ENCODE assay signal across 16 cellular contexts in genomic region chr3:155391104-155391503, GRCh38.
A peak's percentile ranks its signal among the peaks of the same experiment; 100 is the strongest.
DNase-seq lines count a peak whose midpoint lies in the region; ATAC-seq and TF ChIP-seq lines count a peak whose summit lies in the region.
"Had no signal": no experiment of that assay in that cellular context is flagged by ENCODE, and none has a peak within 500 bp of the region (broad histone marks: within the 10 kb centered on the region; RNA-seq: fewer than 3 reads in every experiment).

No MANE protein-coding gene starts in this region.

- in situ Hi-C loops in ACHN (cut with HindIII; ENCODE audit: low pct_ligation_motif_present, low pct_unique_long_range_greater_than_20kb, low sequenced_read_pairs), result loop anchor here (25.0 kb wide), 1 partner anchor 321 kb away; no protein-coding TSS in a partner anchor

- H3K27me3 ChIP-seq in body of pancreas, result no peaks in the 10 kb centered on the region
- H3K27me3 ChIP-seq in hepatocyte, result no peaks in the 10 kb centered on the region
- H3K27me3 ChIP-seq in suprapubic skin, result no peaks in the 10 kb centered on the region

- no peak overlapping the region for H3K27ac ChIP-seq in body of pancreas
- H3K27ac ChIP-seq in hepatocyte, result no peak overlapping the region
- H3K27ac ChIP-seq in suprapubic skin, result peak overlapping the region; percentile 36

- no peak for TF ChIP-seq CTCF in body of pancreas (IDR thresholded peaks at IDR 0.05)
- no peak for TF ChIP-seq CTCF in hepatocyte (IDR thresholded peaks at IDR 0.05; ENCODE audit: poor library complexity)
- TF ChIP-seq CTCF in suprapubic skin (IDR thresholded peaks at IDR 0.05), result no peak

- intact Hi-C loops in body of pancreas (cut with DNase I), result no loop called here

- no peak overlapping the region for H2AFZ ChIP-seq in hepatocyte

- WGBS in body of pancreas, 2 donors, result 76 to 94% methylated on average over 2 of the region's 2 CpGs
- WGBS in hepatocyte (ENCODE audit: low lambda C conversion rate, missing lambda C conversion rate), result 74% methylated on average over 2 of the region's 2 CpGs
- WGBS in suprapubic skin, result 59% methylated on average over 2 of the region's 2 CpGs

- no peaks in the 10 kb centered on the region for H3K4me1 ChIP-seq in body of pancreas
- no peaks in the 10 kb centered on the region for H3K4me1 ChIP-seq in hepatocyte (ENCODE audit: insufficient read depth)
- peaks cover 5% of the 10 kb centered on the region for H3K4me1 ChIP-seq in suprapubic skin

- H3K36me3 ChIP-seq in body of pancreas (replicated peaks in 1 of 2; ENCODE audit: insufficient read depth in 1 of 2, low read depth in 2 of 2), result no peaks in the 10 kb centered on the region
- no peaks in the 10 kb centered on the region for H3K36me3 ChIP-seq in hepatocyte (replicated peaks; ENCODE audit: insufficient read depth, low read depth)
- H3K36me3 ChIP-seq in suprapubic skin, result no peaks in the 10 kb centered on the region

- no peak for TF ChIP-seq POLR2A in body of pancreas (IDR thresholded peaks at IDR 0.05)
- no peak for TF ChIP-seq POLR2A in suprapubic skin (IDR thresholded peaks at IDR 0.05)

- ATAC-seq in body of pancreas, result peak; percentile 18
- ATAC-seq: left colon had no signal

- H3K4me3 ChIP-seq in body of pancreas (no peak overlapping the region), hepatocyte (no peak overlapping the region), suprapubic skin (no peak overlapping the region)

- no peaks in the 10 kb centered on the region for H3K79me2 ChIP-seq in hepatocyte

- H3K9me3 ChIP-seq in body of pancreas (no peaks in the 10 kb centered on the region), hepatocyte (ENCODE audit: low read depth) (no peaks in the 10 kb centered on the region), suprapubic skin (no peaks in the 10 kb centered on the region)

- TF ChIP-seq EP300 in suprapubic skin (IDR thresholded peaks at IDR 0.05), result no peak

- H3K9me2 ChIP-seq in hepatocyte (replicated peaks; ENCODE audit: insufficient read depth), result no peaks in the 10 kb centered on the region

- H3K4me2 ChIP-seq in hepatocyte, result peak overlapping the region; percentile 3

- peak; percentile 79 for DNase-seq in HCEC 1CT
- DNase-seq in body of pancreas, result no peak
- no peak for DNase-seq in hepatocyte (ENCODE audit: low spot score)
- no peak for DNase-seq in suprapubic skin (ENCODE audit: low spot score in 2 of 2)
- DNase-seq in activated CD4-positive, alpha-beta T cell treated with anti-CD3 and anti-CD28 coated beads for 48 hours, result no peak
- DNase-seq in ACHN, result no peak
- DNase-seq in activated T-cell treated with anti-CD3 and anti-CD28 coated beads, Interleukin-2, amount 50 U/mL, for 48 hours, result no peak
- DNase-seq in cortex of kidney (lab: John Stamatoyannopoulos, UW), result no peak
- DNase-seq: activated CD4-positive, CD25-positive, alpha-beta regulatory T cell treated with anti-CD3 and anti-CD28 coated beads, Interleukin-2, amount 50 U/mL, for 72 hours; activated CD8-positive, alpha-beta memory T cell treated with anti-CD3 and anti-CD28 coated beads, Interleukin-2, amount 50 U/mL, for 4 hours; activated naive CD4-positive, alpha-beta T cell treated with anti-CD3 and anti-CD28 coated beads for 36 hours; H9; Karpas-422; left colon; naive B cell; stimulated activated CD4-positive, alpha-beta T cell treated with anti-CD3 and anti-CD28 coated beads, Interleukin-4, amount 100 ng/mL, for 24 hours had no signal

- H4K20me1 ChIP-seq in hepatocyte (ENCODE audit: insufficient read depth, poor library complexity, severe bottlenecking), result no peaks in the 10 kb centered on the region
